ENCODE assay signal across 8 cellular contexts in genomic region chr2:53202063-53202462, GRCh38.
DNase-seq lines count a peak whose midpoint lies in the region; ATAC-seq and TF ChIP-seq lines count a peak whose summit lies in the region.

No MANE protein-coding gene starts in this region.

- intact Hi-C loops in testis (cut with DNase I; ENCODE audit: low total_unique reads), result no loop called here

- TF ChIP-seq CTCF in epithelial cell of esophagus (IDR thresholded peaks at IDR 0.05; ENCODE audit: insufficient read depth, low read depth, low read length, missing control alignments) (peak; percentile 59), testis (IDR thresholded peaks at IDR 0.05) (no peak)

- H3K27me3 ChIP-seq in testis, result no peaks in the 10 kb centered on the region

- H3K4me1 ChIP-seq in testis, result no peaks in the 10 kb centered on the region

- no peak for TF ChIP-seq POLR2A in testis (IDR thresholded peaks at IDR 0.05)

- H3K27ac ChIP-seq in testis, result no peak overlapping the region

- no peak for ATAC-seq in HG02623 (IDR thresholded peaks at IDR 0.05; ENCODE audit: unreplicated experiment)
- ATAC-seq in HG02840 (IDR thresholded peaks at IDR 0.05; ENCODE audit: low FRiP score, unreplicated experiment), result no peak
- ATAC-seq in HG02588 (IDR thresholded peaks at IDR 0.05; ENCODE audit: unreplicated experiment), result no peak

- DNase-seq in H4 (ENCODE audit: low spot score) (peak; percentile 90), NCI-H510A treated with DMSO at 0.1 percent for 48 hours (lab: John Stamatoyannopoulos, UW) (peak; percentile 63), epithelial cell of esophagus (ENCODE audit: low read depth) (peak; percentile 94), pons (ENCODE audit: low spot score) (peak; percentile 43), testis (no peak)

- WGBS in testis, 2 donors, result 45 to 54% methylated on average over 3 of the region's 3 CpGs

- H3K36me3 ChIP-seq in testis (ENCODE audit: low read depth, missing control alignments), result no peaks in the 10 kb centered on the region

- H3K4me3 ChIP-seq in epithelial cell of esophagus (ENCODE audit: low read length) (no peak overlapping the region), testis (no peak overlapping the region)

- H3K9me3 ChIP-seq in testis, result no peaks in the 10 kb centered on the region
